Comparison of ENCODE assay signal across 28 cellular contexts in the genomic region with DNA sequence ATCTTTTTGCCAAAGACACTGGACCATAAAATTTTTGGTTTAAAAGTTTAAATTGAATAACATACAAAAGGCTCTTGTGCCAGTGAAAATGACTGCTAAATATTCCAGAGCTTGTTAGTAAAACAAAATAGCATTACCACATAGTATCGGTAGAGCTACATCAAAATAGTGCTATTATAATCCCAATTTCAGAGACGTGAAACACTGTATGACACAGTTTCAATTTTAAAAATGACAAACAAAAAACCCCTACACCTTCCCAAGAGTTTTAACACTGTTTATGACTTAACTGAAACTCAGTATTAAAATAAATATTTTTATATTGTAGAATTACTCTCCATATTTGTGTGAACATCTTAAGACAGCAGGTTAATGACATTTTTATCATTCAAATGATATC.
"Had no signal": no experiment of that assay in that cellular context is flagged by ENCODE, and none has a peak within 500 bp of the region (broad histone marks: within the 10 kb centered on the region; RNA-seq: fewer than 3 reads in every experiment).

No MANE protein-coding gene starts in this region.

- H3K27me3 Mint-ChIP-seq: activated CD4-positive, alpha-beta memory T cell treated with anti-CD3 and anti-CD28 coated beads for 36 hours; activated naive CD4-positive, alpha-beta T cell treated with anti-CD3 and anti-CD28 coated beads, Interleukin-2, amount 10 ng/mL, durations not matched to agents 7 days and 5 days; activated naive CD8-positive, alpha-beta T cell; activated naive CD8-positive, alpha-beta T cell treated with anti-CD3 and anti-CD28 coated beads, Interleukin-2, amount 50 U/mL, for 24 hours had no signal

- DNase-seq: activated CD4-positive, alpha-beta memory T cell treated with anti-CD3 and anti-CD28 coated beads for 36 hours; activated CD4-positive, alpha-beta T cell treated with anti-CD3 and anti-CD28 coated beads, Interleukin-2, amount 50 U/mL, for 1 hour; activated CD8-positive, alpha-beta memory T cell treated with anti-CD3 and anti-CD28 coated beads, Interleukin-2, amount 50 U/mL, for 4 hours; activated effector memory CD4-positive, alpha-beta T cell treated with Interleukin-2 at 50 U/mL for 16 hours; activated naive CD4-positive, alpha-beta T cell treated with anti-CD3 and anti-CD28 coated beads, Interleukin-2, amount 10 ng/mL, durations not matched to agents 7 days and 5 days; activated naive CD8-positive, alpha-beta T cell treated with anti-CD3 and anti-CD28 coated beads, Interleukin-2, amount 50 U/mL, for 24 hours; activated T-cell treated with anti-CD3 and anti-CD28 coated beads for 4 hours; activated T-cell treated with anti-CD3 and anti-CD28 coated beads, Interleukin-2, amount 50 U/mL, for 4 hours; aorta; brain microvascular endothelial cell; central memory CD4-positive, alpha-beta T cell; colonic mucosa; NCI-H1048; NCI-H1436 treated with DMSO at 0.1 percent for 48 hours; NCI-H1694 treated with DMSO at 0.1 percent for 48 hours; NCI-H2029; NCI-H2107; NCI-H2171; NCI-H510A; NCI-H526; NCI-H748 treated with DMSO at 0.1 percent for 48 hours; PC-9; SIG-M5; T1000 had no signal

- H2AFZ ChIP-seq: PC-9 had no signal

- H3K4me3 Mint-ChIP-seq: activated CD4-positive, alpha-beta memory T cell treated with anti-CD3 and anti-CD28 coated beads for 36 hours; activated naive CD4-positive, alpha-beta T cell treated with anti-CD3 and anti-CD28 coated beads, Interleukin-2, amount 10 ng/mL, durations not matched to agents 7 days and 5 days; activated naive CD8-positive, alpha-beta T cell; activated naive CD8-positive, alpha-beta T cell treated with anti-CD3 and anti-CD28 coated beads, Interleukin-2, amount 50 U/mL, for 24 hours; activated T-cell treated with anti-CD3 and anti-CD28 coated beads, Interleukin-2, amount 50 U/mL, for 4 hours; activated T-helper 1 cell treated with anti-CD3 and anti-CD28 coated beads, Interleukin-12 subunit alpha, Interleukin-12 subunit beta, Interleukin-2, Interleukin-4 antibody, amounts not matched to agents 30 ng/mL and 10 ng/mL and 1 ng/mL, durations not matched to agents 14 hours and 24 hours and 36 hours had no signal

- H3K9me3 ChIP-seq: colonic mucosa had no signal

- H3K9me3 Mint-ChIP-seq: activated CD4-positive, alpha-beta memory T cell treated with anti-CD3 and anti-CD28 coated beads for 36 hours; activated naive CD4-positive, alpha-beta T cell treated with anti-CD3 and anti-CD28 coated beads, Interleukin-2, amount 10 ng/mL, durations not matched to agents 7 days and 5 days; activated naive CD8-positive, alpha-beta T cell treated with anti-CD3 and anti-CD28 coated beads, Interleukin-2, amount 50 U/mL, for 24 hours; activated T-cell treated with anti-CD3 and anti-CD28 coated beads, Interleukin-2, amount 50 U/mL, for 4 hours; activated T-helper 1 cell treated with anti-CD3 and anti-CD28 coated beads, Interleukin-12 subunit alpha, Interleukin-12 subunit beta, Interleukin-2, Interleukin-4 antibody, amounts not matched to agents 30 ng/mL and 10 ng/mL and 1 ng/mL, durations not matched to agents 14 hours and 24 hours and 36 hours had no signal

- H3K27me3 ChIP-seq: brain microvascular endothelial cell, colonic mucosa had no signal

- H3K36me3 ChIP-seq: colonic mucosa had no signal

- H3K4me1 ChIP-seq: colonic mucosa had no signal

- H3K4me2 ChIP-seq: PC-9 had no signal

- H3K27ac ChIP-seq: brain microvascular endothelial cell, colonic mucosa, PC-9, RWPE1 had no signal

- H3K27ac Mint-ChIP-seq: activated CD4-positive, alpha-beta memory T cell treated with anti-CD3 and anti-CD28 coated beads for 36 hours; activated naive CD4-positive, alpha-beta T cell treated with anti-CD3 and anti-CD28 coated beads, Interleukin-2, amount 10 ng/mL, durations not matched to agents 7 days and 5 days; activated naive CD8-positive, alpha-beta T cell; activated naive CD8-positive, alpha-beta T cell treated with anti-CD3 and anti-CD28 coated beads, Interleukin-2, amount 50 U/mL, for 24 hours; activated T-helper 1 cell treated with anti-CD3 and anti-CD28 coated beads, Interleukin-12 subunit alpha, Interleukin-12 subunit beta, Interleukin-2, Interleukin-4 antibody, amounts not matched to agents 30 ng/mL and 10 ng/mL and 1 ng/mL, durations not matched to agents 14 hours and 24 hours and 36 hours had no signal

- H3K4me3 ChIP-seq: colonic mucosa, PC-9 had no signal

- ATAC-seq: activated naive CD8-positive, alpha-beta T cell treated with anti-CD3 and anti-CD28 coated beads, Interleukin-2, amount 50 U/mL, for 24 hours; Right ventricle myocardium inferior had no signal
